ENCODE assay signal across 20 cellular contexts in genomic region chr10:118952493-118953295, GRCh38.
DNase-seq lines count a peak whose midpoint lies in the region; ATAC-seq and TF ChIP-seq lines count a peak whose summit lies in the region.
"Had no signal": no experiment of that assay in that cellular context is flagged by ENCODE, and none has a peak within 500 bp of the region (broad histone marks: within the 10 kb centered on the region; RNA-seq: fewer than 3 reads in every experiment).

No MANE protein-coding gene starts in this region.

- H3K4me3 Mint-ChIP-seq in Caco-2 (ENCODE audit: unreplicated experiment) = no peak overlapping the region
- H3K4me3 Mint-ChIP-seq: B cell had no signal

- no peaks in the 10 kb centered on the region for H3K4me1 ChIP-seq in Caco-2
- H3K4me1 ChIP-seq: Peyer's patch had no signal

- H3K36me3 Mint-ChIP-seq in Caco-2 (ENCODE audit: insufficient read depth, unreplicated experiment) = no peaks in the 10 kb centered on the region

- no peaks in the 10 kb centered on the region for H3K4me1 Mint-ChIP-seq in Caco-2 (ENCODE audit: low read depth, unreplicated experiment)
- H3K4me1 Mint-ChIP-seq: B cell had no signal

- H3K9me3 Mint-ChIP-seq in Caco-2 (ENCODE audit: unreplicated experiment) = no peaks in the 10 kb centered on the region

- no peaks in the 10 kb centered on the region for H3K9me3 ChIP-seq in Caco-2
- H3K9me3 ChIP-seq: Peyer's patch had no signal

- DNase-seq in NCI-H82 (lab: John Stamatoyannopoulos, UW) (peak; percentile 38), NCI-H82 treated with DMSO at 0.1 percent for 48 hours (lab: John Stamatoyannopoulos, UW; ENCODE audit: unreplicated experiment) (no peak), GM13976 (ENCODE audit: low spot score) (peak; percentile 5), left lobe of liver (ENCODE audit: low spot score) (peak; percentile 22), sciatic nerve (ENCODE audit: low spot score) (no peak), Caco-2 (no peak)
- DNase-seq: DMS 273 treated with DMSO at 0.1 percent for 48 hours, MM.1S, NCI-H1092 treated with DMSO at 0.1 percent for 48 hours, NCI-H146, NCI-H2029 treated with DMSO at 0.1 percent for 48 hours, NCI-H2171, NCI-H446, NCI-H526 treated with DMSO at 0.1 percent for 48 hours, Peyer's patch had no signal

- in situ Hi-C loops in GM13976 (cut with MboI; ENCODE audit: low sequenced_read_pairs, unreplicated experiment) = no loop called here

- no peak for ATAC-seq in left lobe of liver
- ATAC-seq in sciatic nerve = peak; percentile 13
- no peak for ATAC-seq in activated CD4-positive, CD25-positive, alpha-beta regulatory T cell treated with anti-CD3 and anti-CD28 coated beads, Interleukin-2, amount 50 U/mL, for 24 hours
- no peak for ATAC-seq in HG03175 (IDR thresholded peaks at IDR 0.05; ENCODE audit: unreplicated experiment)
- ATAC-seq: HCT116 had no signal

- H3K27me3 ChIP-seq in Caco-2 (replicated peaks; ENCODE audit: control insufficient read depth, insufficient read depth, low read length) = no peaks in the 10 kb centered on the region
- H3K27me3 ChIP-seq: Peyer's patch had no signal

- no peak for TF ChIP-seq CTCF in GM13976 (IDR thresholded peaks at IDR 0.05; ENCODE audit: borderline replicate concordance, control extremely low read depth, extremely low read depth, insufficient read depth, missing control alignments)
- no peak for TF ChIP-seq CTCF in Caco-2 (IDR thresholded peaks at IDR 0.05; ENCODE audit: insufficient read depth in 1 of 2, low read depth in 1 of 2, low read length in 1 of 2, severe bottlenecking in 1 of 2, unreplicated experiment in 1 of 2)

- intact Hi-C loops in sciatic nerve (cut with DNase I) (no loop called here), Caco-2 (cut with micrococcal nuclease; ENCODE audit: unreplicated experiment) (no loop called here)

- peaks cover 3% of the 10 kb centered on the region for H3K27me3 Mint-ChIP-seq in Caco-2 (ENCODE audit: insufficient read depth, unreplicated experiment)

- no peaks in the 10 kb centered on the region for H3K36me3 ChIP-seq in Caco-2 (ENCODE audit: control insufficient read depth, insufficient read depth, low read length)
- H3K36me3 ChIP-seq: Peyer's patch had no signal

- H3K4me3 ChIP-seq in Caco-2 (ENCODE audit: low read depth, low read length) = no peak overlapping the region
- H3K4me3 ChIP-seq: GM23248, Peyer's patch had no signal

- BruUV-seq in Caco-2 (replicated peaks; lab: Mats Ljungman, UMichigan) = no TSS peak

- H3K27ac Mint-ChIP-seq in Caco-2 (ENCODE audit: unreplicated experiment) = no peak overlapping the region
- H3K27ac Mint-ChIP-seq: B cell had no signal

- CTCF ChIA-PET in Caco-2 (lab: Charles Lee) = no interaction called here

- POLR2A ChIA-PET in Caco-2 (lab: Charles Lee) = no interaction called here

Comparison
In these comparisons a context has a peak if more than half of its experiments do, and no peak if none do; other contexts are left out.
1. DNase-seq: peak in NCI-H82 (single experiment), GM13976 (single experiment) and left lobe of liver (single experiment); none in NCI-H82 treated with DMSO at 0.1 percent for 48 hours (single experiment), sciatic nerve (single experiment) and Caco-2 (0 of 2).